11 cellular contexts compared by ENCODE assay signal in the genomic region with DNA sequence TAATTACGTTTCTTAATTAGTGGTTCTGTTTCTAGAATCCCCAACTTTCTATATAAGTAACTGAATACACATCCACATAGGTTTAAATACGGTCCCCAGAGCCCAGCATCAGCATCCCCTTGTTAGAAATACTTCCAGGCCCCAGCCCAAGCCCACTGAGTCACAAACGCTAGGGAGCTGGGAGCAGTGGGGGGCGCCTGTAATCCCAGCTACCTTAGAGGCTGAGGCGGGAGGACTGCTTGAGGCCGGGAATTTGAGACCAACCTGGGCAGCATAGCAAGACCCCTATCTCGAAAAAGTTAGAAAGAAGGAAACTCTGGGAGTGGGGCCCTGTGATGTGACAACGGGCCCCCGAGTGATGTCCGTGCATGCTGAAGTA. TPM values are rescaled to one million over a fixed set of nuclear protein-coding genes. Genes with fewer than 3 reads are reported as not detected.
DNase-seq lines count a peak whose midpoint lies in the region; ATAC-seq, FAIRE-seq and TF ChIP-seq lines count a peak whose summit lies in the region.
"Had no signal": no experiment of that assay in that cellular context is flagged by ENCODE, and none has a peak within 500 bp of the region (broad histone marks: within the 10 kb centered on the region; RNA-seq: fewer than 3 reads in every experiment).

No MANE protein-coding gene starts in this region.

- H3K36me3 Mint-ChIP-seq in MCF 10A (ENCODE audit: insufficient read depth, unreplicated experiment) (no peaks in the 10 kb centered on the region), naive B cell (no peaks in the 10 kb centered on the region), type B pancreatic cell (peaks cover 6% of the 10 kb centered on the region)
- no peaks in the 10 kb centered on the region for H3K36me3 Mint-ChIP-seq in natural killer cell treated with Interleukin-12 subunit alpha and Interleukin-12 subunit beta and Interleukin-15 and Interleukin-18, amount 100 ng/mL, for 72 hours
- H3K36me3 Mint-ChIP-seq: activated naive CD4-positive, alpha-beta T cell treated with anti-CD3 and anti-CD28 coated beads, Interleukin-2, amount 50 U/mL, for 24 hours had no signal

- H3K4me3 Mint-ChIP-seq in MCF 10A (ENCODE audit: unreplicated experiment) (peak overlapping the region; percentile 21), naive B cell (peak overlapping the region; percentile 35 to 82 (median 72)), type B pancreatic cell (peak overlapping the region; percentile 73)
- no peak overlapping the region for H3K4me3 Mint-ChIP-seq in natural killer cell treated with Interleukin-12 subunit alpha and Interleukin-12 subunit beta and Interleukin-15 and Interleukin-18, amount 100 ng/mL, for 72 hours
- H3K4me3 Mint-ChIP-seq: activated naive CD4-positive, alpha-beta T cell treated with anti-CD3 and anti-CD28 coated beads, Interleukin-2, amount 50 U/mL, for 24 hours had no signal

- no peaks in the 10 kb centered on the region for H3K9me1 ChIP-seq in K562 (ENCODE audit: control insufficient read depth, insufficient read depth, low read length)

- POLR2A ChIA-PET in MCF 10A (lab: Yijun Ruan, JAX) (interaction anchor here (0.6 kb wide), 1 partner anchor 8 kb away, joined by 3 read pairs; no protein-coding TSS in a partner anchor), K562 (lab: Yijun Ruan, JAX) (interaction anchor here (0.6 kb wide), 1 partner anchor 855 kb away, joined by 3 read pairs; no protein-coding TSS in a partner anchor)

- ATAC-seq in K562 (no peak), naive B cell (ENCODE audit: low read depth in 2 of 2) (no peak), HG02981 (IDR thresholded peaks at IDR 0.05; ENCODE audit: unreplicated experiment) (no peak)
- ATAC-seq in natural killer cell treated with Interleukin-12 subunit alpha and Interleukin-12 subunit beta and Interleukin-15 and Interleukin-18, amount 100 ng/mL, for 72 hours: no peak

- FAIRE-seq in K562 (lab: Jason Lieb, UNC): no peak
- FAIRE-seq: kidney had no signal

- H3K4me1 Mint-ChIP-seq in MCF 10A (ENCODE audit: insufficient read depth, unreplicated experiment) (peaks cover 19% of the 10 kb centered on the region), naive B cell (peaks cover 0 to 17% (median 5%) of the 10 kb centered on the region in 3 donors), type B pancreatic cell (ENCODE audit: unreplicated experiment) (peaks cover 6% of the 10 kb centered on the region)
- no peaks in the 10 kb centered on the region for H3K4me1 Mint-ChIP-seq in natural killer cell treated with Interleukin-12 subunit alpha and Interleukin-12 subunit beta and Interleukin-15 and Interleukin-18, amount 100 ng/mL, for 72 hours (ENCODE audit: low read depth in 2 of 2)

- no peak for TF ChIP-seq CTCF in MCF 10A (IDR thresholded peaks at IDR 0.05; ENCODE audit: unreplicated experiment)
- TF ChIP-seq CTCF in mammary epithelial cell (conservative IDR thresholded peaks at IDR 0.05 in 1 of 2, IDR thresholded peaks at IDR 0.05 in 1 of 2; ENCODE audit: extremely low read depth in 1 of 2, insufficient read depth in 1 of 2, low read depth in 1 of 2, low read length in 2 of 2): no peak
- no peak for TF ChIP-seq CTCF in K562 (IDR thresholded peaks at IDR 0.05 in 2 of 3, conservative IDR thresholded peaks at IDR 0.05 in 1 of 3; ENCODE audit: insufficient read depth in 2 of 3, low read depth in 1 of 3, low read length in 3 of 3)
- TF ChIP-seq CTCF in type B pancreatic cell (conservative IDR thresholded peaks at IDR 0.05): no peak

- in situ Hi-C loops in mammary epithelial cell (cut with MboI; ENCODE audit: low sequenced_read_pairs in 2 of 2): no loop called here
- in situ Hi-C loops in K562 (cut with MboI): no loop called here

- TF ChIP-seq EP300 in K562 (IDR thresholded peaks at IDR 0.05; ENCODE audit: low read length): no peak

- no peaks in the 10 kb centered on the region for H3K36me3 ChIP-seq in mammary epithelial cell (ENCODE audit: insufficient read depth, low read length)
- no peaks in the 10 kb centered on the region for H3K36me3 ChIP-seq in K562 (ENCODE audit: control insufficient read depth, insufficient read depth, low read length)

- CTCF ChIA-PET in MCF 10A (lab: Yijun Ruan, JAX) (no interaction called here), mammary epithelial cell (lab: Charles Lee; ENCODE audit: low non-redundant PET) (no interaction called here), K562 (lab: Yijun Ruan, JAX; ENCODE audit: low intra/inter-chr PET ratio) (no interaction called here)

- peaks cover 8% of the 10 kb centered on the region for H3K27me3 ChIP-seq in mammary epithelial cell (ENCODE audit: insufficient read depth, low read length)
- H3K27me3 ChIP-seq in K562 (ENCODE audit: control insufficient read depth in 2 of 2, insufficient read depth in 2 of 2, low read length in 2 of 2): peaks cover 17 to 39% of the 10 kb centered on the region in 2 experiments; a peak in 3 of 5 replicates

- H3K79me2 ChIP-seq in mammary epithelial cell (ENCODE audit: insufficient read depth, low read length) (no peaks in the 10 kb centered on the region), K562 (ENCODE audit: control insufficient read depth, insufficient read depth, low read length) (no peaks in the 10 kb centered on the region)

- no peak overlapping the region for H2AFZ ChIP-seq in mammary epithelial cell (ENCODE audit: low read depth, low read length)
- peak overlapping the region; percentile 77 for H2AFZ ChIP-seq in K562 (ENCODE audit: low read depth, low read length)

- TF ChIP-seq POLR2A in K562 (conservative IDR thresholded peaks at IDR 0.05): no peak

- no peak overlapping the region for H3K27ac Mint-ChIP-seq in MCF 10A (ENCODE audit: low read depth, unreplicated experiment)
- no peak overlapping the region for H3K27ac Mint-ChIP-seq in naive B cell
- no peak overlapping the region for H3K27ac Mint-ChIP-seq in type B pancreatic cell
- no peak overlapping the region for H3K27ac Mint-ChIP-seq in natural killer cell treated with Interleukin-12 subunit alpha and Interleukin-12 subunit beta and Interleukin-15 and Interleukin-18, amount 100 ng/mL, for 72 hours
- H3K27ac Mint-ChIP-seq: activated naive CD4-positive, alpha-beta T cell treated with anti-CD3 and anti-CD28 coated beads, Interleukin-2, amount 50 U/mL, for 24 hours had no signal

- H3K27ac ChIP-seq in mammary epithelial cell (ENCODE audit: insufficient read depth, low read depth, low read length) (no peak overlapping the region), K562 (ENCODE audit: extremely low read depth, low read depth, low read length) (no peak overlapping the region)

- H4K20me1 ChIP-seq in mammary epithelial cell (ENCODE audit: insufficient read depth, low read length): no peaks in the 10 kb centered on the region
- H4K20me1 ChIP-seq in K562 (replicated peaks; ENCODE audit: control insufficient read depth, insufficient read depth, low read length): no peaks in the 10 kb centered on the region

- H3K4me3 ChIP-seq in mammary epithelial cell (replicated peaks in 1 of 3; ENCODE audit: insufficient read depth in 1 of 3, low read depth in 2 of 3, low read length in 3 of 3): no peak overlapping the region
- no peak overlapping the region; the same call in 1 of the 2 replicates for H3K4me3 ChIP-seq in K562

- dilution Hi-C loops in mammary epithelial cell (cut with HindIII; ENCODE audit: low sequenced_read_pairs): no loop called here

- WGBS in mammary epithelial cell (ENCODE audit: low coverage, missing lambda C conversion rate): 87% methylated on average over 10 of the region's 10 CpGs
- 22% methylated on average over 10 of the region's 10 CpGs for WGBS in K562 (ENCODE audit: insufficient coverage, low coverage, missing lambda C conversion rate)

- no peak for TF ChIP-seq RAD21 in K562 (CRISPR knock-in tag; conservative IDR thresholded peaks at IDR 0.05 in 1 of 2, IDR thresholded peaks at IDR 0.05 in 1 of 2)

- H3K9me3 ChIP-seq in mammary epithelial cell (replicated peaks; ENCODE audit: insufficient read depth, low read length) (no peaks in the 10 kb centered on the region), K562 (replicated peaks; ENCODE audit: control insufficient read depth, insufficient read depth, low read depth, low read length) (no peaks in the 10 kb centered on the region)

- H3K4me2 ChIP-seq in mammary epithelial cell (ENCODE audit: insufficient read depth, low read depth, low read length) (no peak overlapping the region), K562 (ENCODE audit: insufficient read depth, low read length) (peak overlapping the region; percentile 71)

- BruUV-seq in MCF 10A (replicated peaks; lab: Mats Ljungman, UMichigan) (no TSS peak), mammary epithelial cell (replicated peaks; lab: Mats Ljungman, UMichigan) (no TSS peak), K562 (replicated peaks; lab: Mats Ljungman, UMichigan) (no TSS peak)

- H3K27me3 Mint-ChIP-seq in MCF 10A (ENCODE audit: insufficient read depth, unreplicated experiment) (no peaks in the 10 kb centered on the region), naive B cell (peaks cover 14 to 53% (median 28%) of the 10 kb centered on the region in 3 donors), type B pancreatic cell (peaks cover 43% of the 10 kb centered on the region)
- peaks cover 25 to 47% of the 10 kb centered on the region in 2 donors for H3K27me3 Mint-ChIP-seq in natural killer cell treated with Interleukin-12 subunit alpha and Interleukin-12 subunit beta and Interleukin-15 and Interleukin-18, amount 100 ng/mL, for 72 hours

- DNase-seq in MCF 10A (ENCODE audit: unreplicated experiment) (no peak), mammary epithelial cell (no peak), K562 (ENCODE audit: extremely low read depth in 1 of 4, low spot score in 3 of 4) (no peak), naive B cell (no peak), type B pancreatic cell (ENCODE audit: extremely low spot score, unreplicated experiment) (no peak), cerebellar cortex (ENCODE audit: low spot score) (no peak)
- no peak for DNase-seq in natural killer cell treated with Interleukin-12 subunit alpha and Interleukin-12 subunit beta and Interleukin-15 and Interleukin-18, amount 100 ng/mL, for 72 hours (ENCODE audit: low spot score)
- DNase-seq: NCI-H1105 had no signal

- intact Hi-C loops in MCF 10A (cut with micrococcal nuclease) (no loop called here), mammary epithelial cell (cut with micrococcal nuclease) (loop anchor here (2.0 kb wide), 1 partner anchor 41 kb away; no protein-coding TSS in a partner anchor), K562 (cut with micrococcal nuclease) (no loop called here)

- no peak overlapping the region for H3K9ac ChIP-seq in mammary epithelial cell (ENCODE audit: insufficient read depth, low read length)
- H3K9ac ChIP-seq in K562 (ENCODE audit: insufficient read depth in 1 of 2, low read depth in 2 of 2, low read length in 2 of 2): peak overlapping the region in 1 of 2 experiments; percentile 56; a peak in 1 of 4 replicates

- peaks cover 39% of the 10 kb centered on the region for H3K4me1 ChIP-seq in mammary epithelial cell (ENCODE audit: insufficient read depth, low read length)
- H3K4me1 ChIP-seq in K562 (replicated peaks in 1 of 2; ENCODE audit: control insufficient read depth in 2 of 2, insufficient read depth in 2 of 2, low read length in 2 of 2): peaks cover 5 to 23% of the 10 kb centered on the region in 2 experiments; a peak in 3 of 5 replicates

- no peaks in the 10 kb centered on the region for H3K9me3 Mint-ChIP-seq in MCF 10A (ENCODE audit: unreplicated experiment)
- no peaks in the 10 kb centered on the region for H3K9me3 Mint-ChIP-seq in naive B cell
- H3K9me3 Mint-ChIP-seq in type B pancreatic cell: peaks cover 6% of the 10 kb centered on the region
- H3K9me3 Mint-ChIP-seq in natural killer cell treated with Interleukin-12 subunit alpha and Interleukin-12 subunit beta and Interleukin-15 and Interleukin-18, amount 100 ng/mL, for 72 hours: no peaks in the 10 kb centered on the region
- H3K9me3 Mint-ChIP-seq: activated naive CD4-positive, alpha-beta T cell treated with anti-CD3 and anti-CD28 coated beads, Interleukin-2, amount 50 U/mL, for 24 hours had no signal

RNA-seq across cellular contexts. Expression of a gene that starts 1.3 kb away (rescaled TPM):
- 0.07 TPM in 2 replicates for total RNA-seq in MCF 10A (2022)
- under 1 TPM in 1 of 2 donors, not detected in 1; 0.67 TPM for total RNA-seq in mammary epithelial cell
- polyA plus RNA-seq in mammary epithelial cell: 0.03 TPM
- not detected for polyA minus RNA-seq in mammary epithelial cell
- 0.37 TPM in 1 of 2 replicates, not detected in the other for total RNA-seq in K562 (2011; cell fraction: chromatin; rRNA removed; ENCODE audit: low replicate concordance)
- total RNA-seq in K562 (2011; cell fraction: nucleolus; rRNA removed): 0.50 and 0.53 TPM in 2 replicates
- total RNA-seq in K562 (2011; cell fraction: nucleoplasm; rRNA removed): 0.29 and 0.46 TPM in 2 replicates
- 0.08 TPM in 1 of 2 replicates, not detected in the other for total RNA-seq in K562 (2014; rRNA removed)
- not detected in 2 replicates for total RNA-seq in K562 (2014; rRNA removed; fragmentation: Illumina TruSeq; extraction: Trizol)
- not detected in 2 replicates for total RNA-seq in K562 (2015; rRNA removed; fragmentation: Illumina TruSeq; extraction: Trizol)
- total RNA-seq in K562 (2021): 0.04 TPM in 2 replicates
- polyA plus RNA-seq in K562 (2011; rRNA removed): 0.13 and 0.35 TPM in 2 replicates
- 0.35 and 0.51 TPM in 2 replicates for polyA plus RNA-seq in K562 (2011; cell fraction: cytosol; rRNA removed)
- 0.17 and 0.28 TPM in 2 replicates for polyA plus RNA-seq in K562 (2011; cell fraction: nucleus; rRNA removed)
- polyA plus RNA-seq in K562 (2012): 0.21 TPM in 2 replicates
- 0.01 and 0.03 TPM in 2 replicates for polyA plus RNA-seq in K562 (2014; fragmentation: Illumina TruSeq; extraction: Trizol)
- under 1 TPM in 1 of 2 experiments, not detected in 1; 0.01 TPM for polyA plus RNA-seq in K562 (2014; fragmentation: Nextera tagmentation; extraction: Ambion mirVana)
- 0.01 TPM in 2 replicates for polyA plus RNA-seq in K562 (2014; rRNA removed)
- 0.21 and 0.27 TPM in 2 replicates for polyA minus RNA-seq in K562 (2011; rRNA and poly(A)+ RNA removed)
- polyA minus RNA-seq in K562 (2011; cell fraction: cytosol; rRNA and poly(A)+ RNA removed): 0.38 and 1.2 TPM in 2 replicates
- 0.27 and 1.00 TPM in 2 replicates for polyA minus RNA-seq in K562 (2011; cell fraction: nucleus; rRNA and poly(A)+ RNA removed)
- under 1 TPM in 2 of 6 donors, not detected in 4; 0.11 TPM for polyA plus RNA-seq in naive B cell (ENCODE audit: low read depth in 6 of 6)
- total RNA-seq in type B pancreatic cell (ENCODE audit: low replicate concordance): 0.19 and 0.45 TPM in 2 replicates
- total RNA-seq in natural killer cell treated with Interleukin-12 subunit alpha and Interleukin-12 subunit beta and Interleukin-15 and Interleukin-18, amount 100 ng/mL, for 72 hours: under 1 TPM in 1 of 2 donors, not detected in 1; 0.05 TPM
